ENCODE assay signal across 1 cellular context in the genomic region with DNA sequence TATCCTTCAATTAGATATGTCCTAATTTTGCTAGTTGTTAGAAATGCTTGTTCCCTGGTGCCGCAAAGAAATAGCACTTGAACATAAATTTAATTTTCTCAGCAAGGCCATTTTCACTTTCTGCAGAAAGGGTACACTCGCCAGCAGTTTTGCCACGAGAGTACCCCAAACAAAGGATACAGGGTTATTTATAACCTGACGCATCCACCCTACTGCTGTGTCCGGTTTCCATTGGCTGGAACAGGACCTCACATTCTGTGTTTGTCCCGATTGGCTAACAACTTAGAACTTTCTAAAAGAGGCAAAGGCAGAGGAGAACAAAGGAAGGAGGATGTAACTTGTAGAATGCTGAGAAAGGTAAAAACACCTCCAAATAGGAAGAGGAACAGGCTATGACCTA.
A peak's percentile ranks its signal among the peaks of the same experiment; 100 is the strongest.
TF ChIP-seq lines count a peak whose summit lies in the region.
"Not testable (repeated sequence)": the region's sequence is repeated elsewhere in the genome, so short reads cannot be mapped to it uniquely, and the experiment has no call there.

No MANE protein-coding gene starts in this region.

TF ChIP-seq in K562, 482 proteins besides CTCF, POLR2A, EP300 and RAD21:
- TF ChIP-seq, protein P1, sequence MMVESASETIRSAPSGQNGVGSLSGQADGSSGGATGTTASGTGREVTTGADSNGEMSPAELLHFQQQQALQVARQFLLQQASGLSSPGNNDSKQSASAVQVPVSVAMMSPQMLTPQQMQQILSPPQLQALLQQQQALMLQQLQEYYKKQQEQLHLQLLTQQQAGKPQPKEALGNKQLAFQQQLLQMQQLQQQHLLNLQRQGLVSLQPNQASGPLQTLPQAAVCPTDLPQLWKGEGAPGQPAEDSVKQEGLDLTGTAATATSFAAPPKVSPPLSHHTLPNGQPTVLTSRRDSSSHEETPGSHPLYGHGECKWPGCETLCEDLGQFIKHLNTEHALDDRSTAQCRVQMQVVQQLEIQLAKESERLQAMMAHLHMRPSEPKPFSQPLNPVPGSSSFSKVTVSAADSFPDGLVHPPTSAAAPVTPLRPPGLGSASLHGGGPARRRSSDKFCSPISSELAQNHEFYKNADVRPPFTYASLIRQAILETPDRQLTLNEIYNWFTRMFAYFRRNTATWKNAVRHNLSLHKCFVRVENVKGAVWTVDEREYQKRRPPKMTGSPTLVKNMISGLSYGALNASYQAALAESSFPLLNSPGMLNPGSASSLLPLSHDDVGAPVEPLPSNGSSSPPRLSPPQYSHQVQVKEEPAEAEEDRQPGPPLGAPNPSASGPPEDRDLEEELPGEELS (CRISPR knock-in tag; IDR thresholded peaks at IDR 0.05; ENCODE audit: borderline replicate concordance), result 0 out of 2 replicates have a peak, but pooled peaks have one; percentile 79
- TF ChIP-seq, protein P2, sequence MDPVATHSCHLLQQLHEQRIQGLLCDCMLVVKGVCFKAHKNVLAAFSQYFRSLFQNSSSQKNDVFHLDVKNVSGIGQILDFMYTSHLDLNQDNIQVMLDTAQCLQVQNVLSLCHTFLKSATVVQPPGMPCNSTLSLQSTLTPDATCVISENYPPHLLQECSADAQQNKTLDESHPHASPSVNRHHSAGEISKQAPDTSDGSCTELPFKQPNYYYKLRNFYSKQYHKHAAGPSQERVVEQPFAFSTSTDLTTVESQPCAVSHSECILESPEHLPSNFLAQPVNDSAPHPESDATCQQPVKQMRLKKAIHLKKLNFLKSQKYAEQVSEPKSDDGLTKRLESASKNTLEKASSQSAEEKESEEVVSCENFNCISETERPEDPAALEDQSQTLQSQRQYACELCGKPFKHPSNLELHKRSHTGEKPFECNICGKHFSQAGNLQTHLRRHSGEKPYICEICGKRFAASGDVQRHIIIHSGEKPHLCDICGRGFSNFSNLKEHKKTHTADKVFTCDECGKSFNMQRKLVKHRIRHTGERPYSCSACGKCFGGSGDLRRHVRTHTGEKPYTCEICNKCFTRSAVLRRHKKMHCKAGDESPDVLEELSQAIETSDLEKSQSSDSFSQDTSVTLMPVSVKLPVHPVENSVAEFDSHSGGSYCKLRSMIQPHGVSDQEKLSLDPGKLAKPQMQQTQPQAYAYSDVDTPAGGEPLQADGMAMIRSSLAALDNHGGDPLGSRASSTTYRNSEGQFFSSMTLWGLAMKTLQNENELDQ (CRISPR knock-in tag; IDR thresholded peaks at IDR 0.05; ENCODE audit: borderline replicate concordance), result peak; percentile 70; the same call in 1 of the 2 replicates
- TF ChIP-seq, protein P3, sequence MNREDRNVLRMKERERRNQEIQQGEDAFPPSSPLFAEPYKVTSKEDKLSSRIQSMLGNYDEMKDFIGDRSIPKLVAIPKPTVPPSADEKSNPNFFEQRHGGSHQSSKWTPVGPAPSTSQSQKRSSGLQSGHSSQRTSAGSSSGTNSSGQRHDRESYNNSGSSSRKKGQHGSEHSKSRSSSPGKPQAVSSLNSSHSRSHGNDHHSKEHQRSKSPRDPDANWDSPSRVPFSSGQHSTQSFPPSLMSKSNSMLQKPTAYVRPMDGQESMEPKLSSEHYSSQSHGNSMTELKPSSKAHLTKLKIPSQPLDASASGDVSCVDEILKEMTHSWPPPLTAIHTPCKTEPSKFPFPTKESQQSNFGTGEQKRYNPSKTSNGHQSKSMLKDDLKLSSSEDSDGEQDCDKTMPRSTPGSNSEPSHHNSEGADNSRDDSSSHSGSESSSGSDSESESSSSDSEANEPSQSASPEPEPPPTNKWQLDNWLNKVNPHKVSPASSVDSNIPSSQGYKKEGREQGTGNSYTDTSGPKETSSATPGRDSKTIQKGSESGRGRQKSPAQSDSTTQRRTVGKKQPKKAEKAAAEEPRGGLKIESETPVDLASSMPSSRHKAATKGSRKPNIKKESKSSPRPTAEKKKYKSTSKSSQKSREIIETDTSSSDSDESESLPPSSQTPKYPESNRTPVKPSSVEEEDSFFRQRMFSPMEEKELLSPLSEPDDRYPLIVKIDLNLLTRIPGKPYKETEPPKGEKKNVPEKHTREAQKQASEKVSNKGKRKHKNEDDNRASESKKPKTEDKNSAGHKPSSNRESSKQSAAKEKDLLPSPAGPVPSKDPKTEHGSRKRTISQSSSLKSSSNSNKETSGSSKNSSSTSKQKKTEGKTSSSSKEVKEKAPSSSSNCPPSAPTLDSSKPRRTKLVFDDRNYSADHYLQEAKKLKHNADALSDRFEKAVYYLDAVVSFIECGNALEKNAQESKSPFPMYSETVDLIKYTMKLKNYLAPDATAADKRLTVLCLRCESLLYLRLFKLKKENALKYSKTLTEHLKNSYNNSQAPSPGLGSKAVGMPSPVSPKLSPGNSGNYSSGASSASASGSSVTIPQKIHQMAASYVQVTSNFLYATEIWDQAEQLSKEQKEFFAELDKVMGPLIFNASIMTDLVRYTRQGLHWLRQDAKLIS (CRISPR knock-in tag; IDR thresholded peaks at IDR 0.05), result peak; percentile 56; the same call in 1 of the 2 replicates
- TF ChIP-seq, protein P4, sequence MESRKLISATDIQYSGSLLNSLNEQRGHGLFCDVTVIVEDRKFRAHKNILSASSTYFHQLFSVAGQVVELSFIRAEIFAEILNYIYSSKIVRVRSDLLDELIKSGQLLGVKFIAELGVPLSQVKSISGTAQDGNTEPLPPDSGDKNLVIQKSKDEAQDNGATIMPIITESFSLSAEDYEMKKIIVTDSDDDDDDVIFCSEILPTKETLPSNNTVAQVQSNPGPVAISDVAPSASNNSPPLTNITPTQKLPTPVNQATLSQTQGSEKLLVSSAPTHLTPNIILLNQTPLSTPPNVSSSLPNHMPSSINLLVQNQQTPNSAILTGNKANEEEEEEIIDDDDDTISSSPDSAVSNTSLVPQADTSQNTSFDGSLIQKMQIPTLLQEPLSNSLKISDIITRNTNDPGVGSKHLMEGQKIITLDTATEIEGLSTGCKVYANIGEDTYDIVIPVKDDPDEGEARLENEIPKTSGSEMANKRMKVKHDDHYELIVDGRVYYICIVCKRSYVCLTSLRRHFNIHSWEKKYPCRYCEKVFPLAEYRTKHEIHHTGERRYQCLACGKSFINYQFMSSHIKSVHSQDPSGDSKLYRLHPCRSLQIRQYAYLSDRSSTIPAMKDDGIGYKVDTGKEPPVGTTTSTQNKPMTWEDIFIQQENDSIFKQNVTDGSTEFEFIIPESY (CRISPR knock-in tag; IDR thresholded peaks at IDR 0.05), result peak; percentile 46; the same call in 1 of the 2 replicates
- TF ChIP-seq, protein P5, sequence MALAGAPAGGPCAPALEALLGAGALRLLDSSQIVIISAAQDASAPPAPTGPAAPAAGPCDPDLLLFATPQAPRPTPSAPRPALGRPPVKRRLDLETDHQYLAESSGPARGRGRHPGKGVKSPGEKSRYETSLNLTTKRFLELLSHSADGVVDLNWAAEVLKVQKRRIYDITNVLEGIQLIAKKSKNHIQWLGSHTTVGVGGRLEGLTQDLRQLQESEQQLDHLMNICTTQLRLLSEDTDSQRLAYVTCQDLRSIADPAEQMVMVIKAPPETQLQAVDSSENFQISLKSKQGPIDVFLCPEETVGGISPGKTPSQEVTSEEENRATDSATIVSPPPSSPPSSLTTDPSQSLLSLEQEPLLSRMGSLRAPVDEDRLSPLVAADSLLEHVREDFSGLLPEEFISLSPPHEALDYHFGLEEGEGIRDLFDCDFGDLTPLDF (CRISPR knock-in tag; IDR thresholded peaks at IDR 0.05), result peak; percentile 85
- TF ChIP-seq, protein P6, sequence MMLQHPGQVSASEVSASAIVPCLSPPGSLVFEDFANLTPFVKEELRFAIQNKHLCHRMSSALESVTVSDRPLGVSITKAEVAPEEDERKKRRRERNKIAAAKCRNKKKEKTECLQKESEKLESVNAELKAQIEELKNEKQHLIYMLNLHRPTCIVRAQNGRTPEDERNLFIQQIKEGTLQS (IDR thresholded peaks at IDR 0.05), result not testable (repeated sequence)
- TF ChIP-seq, protein P6 (CRISPR knock-in tag; conservative IDR thresholded peaks at IDR 0.05), result peak; percentile 52; the same call in 1 of the 2 replicates
- TF ChIP-seq ZNF121 (CRISPR knock-in tag; conservative IDR thresholded peaks at IDR 0.05) (peak; percentile 62), KAT7 (CRISPR knock-in tag; IDR thresholded peaks at IDR 0.05; ENCODE audit: borderline replicate concordance) (0 out of 2 replicates have a peak, but pooled peaks have one; percentile 13), FOXK1 (CRISPR knock-in tag; IDR thresholded peaks at IDR 0.05; ENCODE audit: borderline replicate concordance) (peak; percentile 76; the same call in 1 of the 2 replicates), ZNF232 (CRISPR knock-in tag; IDR thresholded peaks at IDR 0.05) (peak; percentile 80; the same call in 1 of the 2 replicates), ETV6 (CRISPR knock-in tag; IDR thresholded peaks at IDR 0.05; ENCODE audit: borderline replicate concordance) (peak; percentile 66; the same call in 1 of the 2 replicates)
- TF ChIP-seq, protein P7, sequence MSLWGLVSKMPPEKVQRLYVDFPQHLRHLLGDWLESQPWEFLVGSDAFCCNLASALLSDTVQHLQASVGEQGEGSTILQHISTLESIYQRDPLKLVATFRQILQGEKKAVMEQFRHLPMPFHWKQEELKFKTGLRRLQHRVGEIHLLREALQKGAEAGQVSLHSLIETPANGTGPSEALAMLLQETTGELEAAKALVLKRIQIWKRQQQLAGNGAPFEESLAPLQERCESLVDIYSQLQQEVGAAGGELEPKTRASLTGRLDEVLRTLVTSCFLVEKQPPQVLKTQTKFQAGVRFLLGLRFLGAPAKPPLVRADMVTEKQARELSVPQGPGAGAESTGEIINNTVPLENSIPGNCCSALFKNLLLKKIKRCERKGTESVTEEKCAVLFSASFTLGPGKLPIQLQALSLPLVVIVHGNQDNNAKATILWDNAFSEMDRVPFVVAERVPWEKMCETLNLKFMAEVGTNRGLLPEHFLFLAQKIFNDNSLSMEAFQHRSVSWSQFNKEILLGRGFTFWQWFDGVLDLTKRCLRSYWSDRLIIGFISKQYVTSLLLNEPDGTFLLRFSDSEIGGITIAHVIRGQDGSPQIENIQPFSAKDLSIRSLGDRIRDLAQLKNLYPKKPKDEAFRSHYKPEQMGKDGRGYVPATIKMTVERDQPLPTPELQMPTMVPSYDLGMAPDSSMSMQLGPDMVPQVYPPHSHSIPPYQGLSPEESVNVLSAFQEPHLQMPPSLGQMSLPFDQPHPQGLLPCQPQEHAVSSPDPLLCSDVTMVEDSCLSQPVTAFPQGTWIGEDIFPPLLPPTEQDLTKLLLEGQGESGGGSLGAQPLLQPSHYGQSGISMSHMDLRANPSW (CRISPR knock-in tag; IDR thresholded peaks at IDR 0.05), result peak; percentile 90
- TF ChIP-seq, protein P8, sequence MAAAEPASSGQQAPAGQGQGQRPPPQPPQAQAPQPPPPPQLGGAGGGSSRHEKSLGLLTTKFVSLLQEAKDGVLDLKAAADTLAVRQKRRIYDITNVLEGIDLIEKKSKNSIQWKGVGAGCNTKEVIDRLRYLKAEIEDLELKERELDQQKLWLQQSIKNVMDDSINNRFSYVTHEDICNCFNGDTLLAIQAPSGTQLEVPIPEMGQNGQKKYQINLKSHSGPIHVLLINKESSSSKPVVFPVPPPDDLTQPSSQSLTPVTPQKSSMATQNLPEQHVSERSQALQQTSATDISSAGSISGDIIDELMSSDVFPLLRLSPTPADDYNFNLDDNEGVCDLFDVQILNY (CRISPR knock-in tag; IDR thresholded peaks at IDR 0.05), result peak; percentile 77; the same call in 1 of the 2 replicates
- TF ChIP-seq ETV6 (IDR thresholded peaks at IDR 0.05; ENCODE audit: borderline replicate concordance in 1 of 2, low read depth in 2 of 2, low read length in 1 of 2), result not testable (repeated sequence)
TF ChIP-seq in K562: peak in this region for 13; not testable (repeated sequence) for 469.
